9 cellular contexts compared by ENCODE assay signal in the genomic region with DNA sequence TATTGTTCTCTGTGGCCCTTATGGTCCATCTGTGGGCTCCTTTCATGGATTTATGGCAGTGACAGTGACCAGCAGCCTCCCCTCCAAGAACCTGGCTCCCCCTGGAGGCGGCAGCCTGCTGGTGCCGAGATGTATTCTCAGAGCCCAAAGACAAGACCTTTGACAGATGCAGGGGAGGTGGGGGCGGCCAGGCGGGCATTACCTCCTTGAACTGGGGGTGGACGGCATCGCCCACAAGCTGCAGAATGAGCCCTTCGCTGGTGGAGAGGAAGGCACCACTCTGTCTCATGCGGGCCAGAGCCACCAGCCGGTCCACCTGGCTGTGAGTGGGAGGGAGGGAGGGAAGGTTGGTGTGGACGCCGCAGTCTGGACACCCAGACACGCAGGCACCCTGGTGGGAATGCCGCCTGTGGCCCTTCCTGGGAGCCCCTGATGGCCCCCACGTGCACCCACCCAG. TPM values are rescaled to one million over a fixed set of nuclear protein-coding genes. Genes with fewer than 3 reads are reported as not detected.
DNase-seq lines count a peak whose midpoint lies in the region; ATAC-seq and TF ChIP-seq lines count a peak whose summit lies in the region.
"Had no signal": no experiment of that assay in that cellular context is flagged by ENCODE, and none has a peak within 500 bp of the region (broad histone marks: within the 10 kb centered on the region; RNA-seq: fewer than 3 reads in every experiment).

No MANE protein-coding gene starts in this region.

- H3K79me2 ChIP-seq in fibroblast of lung (ENCODE audit: control insufficient read depth, insufficient read depth, low read length), result no peaks in the 10 kb centered on the region

- TF ChIP-seq CTCF in fibroblast of lung (conservative IDR thresholded peaks at IDR 0.05 in 1 of 2, IDR thresholded peaks at IDR 0.05 in 1 of 2; ENCODE audit: low read depth in 1 of 2, low read length in 2 of 2) (peak; percentile 56 to 75), progenitor cell of endocrine pancreas (IDR thresholded peaks at IDR 0.05; ENCODE audit: unreplicated experiment) (peak; percentile 63)

- H3K27me3 Mint-ChIP-seq in progenitor cell of endocrine pancreas, result peaks cover 27% of the 10 kb centered on the region

- ATAC-seq in HG03025 (IDR thresholded peaks at IDR 0.05; ENCODE audit: low FRiP score, unreplicated experiment), result no peak

- H3K36me3 Mint-ChIP-seq in progenitor cell of endocrine pancreas (ENCODE audit: insufficient read depth), result peaks cover 7% of the 10 kb centered on the region

- H4K20me1 ChIP-seq in fibroblast of lung (ENCODE audit: control insufficient read depth, extremely low read depth, insufficient read depth, low read length), result no peaks in the 10 kb centered on the region

- H3K9ac ChIP-seq in fibroblast of lung (ENCODE audit: insufficient read depth, low read length), result no peak overlapping the region

- H3K4me3 ChIP-seq in fibroblast of lung (replicated peaks in 1 of 4; ENCODE audit: control extremely low read depth in 1 of 4, insufficient read depth in 1 of 4, low read depth in 3 of 4, low read length in 4 of 4), result no peak overlapping the region

- H3K36me3 ChIP-seq in fibroblast of lung (ENCODE audit: control insufficient read depth, insufficient read depth, low read length), result peaks cover 2% of the 10 kb centered on the region

- no peak overlapping the region for H3K4me3 Mint-ChIP-seq in progenitor cell of endocrine pancreas (ENCODE audit: low read depth)

- DNase-seq in NCI-H1436 (lab: John Stamatoyannopoulos, UW) (peak; percentile 22), NCI-H1436 treated with DMSO at 0.1 percent for 48 hours (lab: John Stamatoyannopoulos, UW) (no peak), NCI-H1930 (lab: John Stamatoyannopoulos, UW) (peak; percentile 42 to 59), fibroblast of lung (ENCODE audit: low read depth in 2 of 2) (peak in 1 of 2 donors; percentile 25), progenitor cell of endocrine pancreas (ENCODE audit: low spot score, unreplicated experiment) (no peak), NCI-H1048 (lab: John Stamatoyannopoulos, UW) (no peak)
- peak; percentile 76 for DNase-seq in activated CD8-positive, alpha-beta memory T cell treated with anti-CD3 and anti-CD28 coated beads for 24 hours

- no peaks in the 10 kb centered on the region for H3K9me3 ChIP-seq in fibroblast of lung (ENCODE audit: control insufficient read depth, insufficient read depth, low read depth, low read length)

- H3K27me3 ChIP-seq in fibroblast of lung (ENCODE audit: control insufficient read depth, insufficient read depth, low read length), result peaks cover 15% of the 10 kb centered on the region

- H3K4me1 Mint-ChIP-seq in progenitor cell of endocrine pancreas (ENCODE audit: low read depth), result peaks cover 11% of the 10 kb centered on the region

- H3K4me1 ChIP-seq in fibroblast of lung (ENCODE audit: control insufficient read depth, extremely low read depth, insufficient read depth, low read length), result no peaks in the 10 kb centered on the region

- no peak overlapping the region for H3K27ac Mint-ChIP-seq in progenitor cell of endocrine pancreas

- H2AFZ ChIP-seq in fibroblast of lung (ENCODE audit: low read length), result no peak overlapping the region

- no peaks in the 10 kb centered on the region for H3K9me3 Mint-ChIP-seq in progenitor cell of endocrine pancreas (ENCODE audit: low read depth)
- H3K9me3 Mint-ChIP-seq: CD8-positive, alpha-beta memory T cell had no signal

- H3K4me2 ChIP-seq in fibroblast of lung (ENCODE audit: extremely low read depth, insufficient read depth, low read length), result no peak overlapping the region

- H3K27ac ChIP-seq in fibroblast of lung (ENCODE audit: insufficient read depth, low read length), result no peak overlapping the region

RNA-seq across cellular contexts. Expression of a gene that starts 6.6 kb away (rescaled TPM):
- 34.2 and 35.5 TPM in 2 replicates for total RNA-seq in fibroblast of lung
- 24.8 and 27.7 TPM in 2 replicates for polyA plus RNA-seq in fibroblast of lung
- 47.5 and 61.6 TPM in 2 replicates for polyA plus RNA-seq in fibroblast of lung (2012)
- 22.3 and 31.8 TPM in 2 replicates for polyA minus RNA-seq in fibroblast of lung (ENCODE audit: low replicate concordance)
- 36.3 and 36.6 TPM in 2 replicates for total RNA-seq in progenitor cell of endocrine pancreas

RNA-seq across cellular contexts. Expression of a gene that starts 9.7 kb away (rescaled TPM):
- total RNA-seq in fibroblast of lung, result not detected in 2 replicates
- polyA plus RNA-seq in fibroblast of lung, result not detected in 2 replicates
- not detected in 2 replicates for polyA plus RNA-seq in fibroblast of lung (2012)
- polyA minus RNA-seq in fibroblast of lung (ENCODE audit: low replicate concordance), result not detected in 2 replicates
- not detected in 2 replicates for total RNA-seq in progenitor cell of endocrine pancreas
- total RNA-seq: CD8-positive, alpha-beta memory T cell had no signal
- polyA plus RNA-seq: CD8-positive, alpha-beta memory T cell had no signal

RNA-seq across cellular contexts. Expression of a gene that starts 11.7 kb away (rescaled TPM):
- total RNA-seq in fibroblast of lung, result not detected in 2 replicates
- polyA plus RNA-seq in fibroblast of lung, result not detected in 2 replicates
- not detected in 2 replicates for polyA plus RNA-seq in fibroblast of lung (2012)
- polyA minus RNA-seq in fibroblast of lung (ENCODE audit: low replicate concordance), result not detected in 2 replicates
- total RNA-seq in progenitor cell of endocrine pancreas, result 0.10 TPM in 1 of 2 replicates, not detected in the other
- total RNA-seq: CD8-positive, alpha-beta memory T cell had no signal
- polyA plus RNA-seq: CD8-positive, alpha-beta memory T cell had no signal

RNA-seq across cellular contexts. Expression of a gene that starts 21.6 kb away (rescaled TPM):
- total RNA-seq in fibroblast of lung (0.77 and 1.3 TPM in 2 replicates), progenitor cell of endocrine pancreas (12.9 and 16.8 TPM in 2 replicates)
- polyA plus RNA-seq in fibroblast of lung, result 0.49 and 0.86 TPM in 2 replicates
- polyA plus RNA-seq in fibroblast of lung (2012), result 3.0 and 4.4 TPM in 2 replicates
- 1.1 and 1.5 TPM in 2 replicates for polyA minus RNA-seq in fibroblast of lung (ENCODE audit: low replicate concordance)

RNA-seq across cellular contexts. Expression of a gene that starts 30.2 kb away (rescaled TPM):
- total RNA-seq in fibroblast of lung, result 12.1 and 18.2 TPM in 2 replicates
- polyA plus RNA-seq in fibroblast of lung, result 18.3 and 19.3 TPM in 2 replicates
- 36.3 and 47.2 TPM in 2 replicates for polyA plus RNA-seq in fibroblast of lung (2012)
- polyA minus RNA-seq in fibroblast of lung (ENCODE audit: low replicate concordance), result 15.7 and 40.5 TPM in 2 replicates
- total RNA-seq in progenitor cell of endocrine pancreas, result 62.6 and 69.7 TPM in 2 replicates

Comparison
In these comparisons a context has a peak if more than half of its experiments do, and no peak if none do; other contexts are left out.
1. DNase-seq: peak in NCI-H1436 (single experiment), NCI-H1930 (2 of 2) and activated CD8-positive, alpha-beta memory T cell treated with anti-CD3 and anti-CD28 coated beads for 24 hours (single experiment); none in NCI-H1436 treated with DMSO at 0.1 percent for 48 hours (single experiment), progenitor cell of endocrine pancreas (single experiment) and NCI-H1048 (single experiment).